8 cellular contexts compared by ENCODE assay signal in genomic region chr7:151082151-151083070, GRCh38. TPM values are rescaled to one million over a fixed set of nuclear protein-coding genes. Genes with fewer than 3 reads are reported as not detected.
DNase-seq lines count a peak whose midpoint lies in the region; ATAC-seq and TF ChIP-seq lines count a peak whose summit lies in the region.

No MANE protein-coding gene starts in this region.

- intact Hi-C loops in sigmoid colon (cut with DNase I), result no loop called here

- no peak for DNase-seq in GM23248
- no peak for DNase-seq in T-cell
- DNase-seq in sigmoid colon, result no peak
- DNase-seq in GM10248 (ENCODE audit: extremely low spot score), result no peak
- DNase-seq in NCI-H1105 treated with DMSO at 0.1 percent for 48 hours (lab: John Stamatoyannopoulos, UW), result no peak

- peaks cover 50% of the 10 kb centered on the region for H3K79me2 ChIP-seq in GM23248 (ENCODE audit: insufficient read depth)

- peak overlapping the region; percentile 88 to 89 for H3K27ac Mint-ChIP-seq in T-cell

- H3K9me3 ChIP-seq in GM23248 (ENCODE audit: low read depth), result no peaks in the 10 kb centered on the region
- no peaks in the 10 kb centered on the region for H3K9me3 ChIP-seq in gastroesophageal sphincter
- H3K9me3 ChIP-seq in sigmoid colon, result no peaks in the 10 kb centered on the region

- peak overlapping the region; percentile 96 for H3K9ac ChIP-seq in GM23248

- peak overlapping the region; percentile 85 to 89 (median 88) for H3K4me3 Mint-ChIP-seq in T-cell

- POLR2A ChIA-PET in T-cell (lab: Charles Lee), result no interaction called here
- POLR2A ChIA-PET in GM10248 (lab: Yijun Ruan, JAX), result no interaction called here

- no peaks in the 10 kb centered on the region for H3K9me2 ChIP-seq in GM23248 (ENCODE audit: insufficient read depth)

- no peaks in the 10 kb centered on the region for H3K9me3 Mint-ChIP-seq in T-cell

- CTCF ChIA-PET in T-cell (lab: Charles Lee) (interaction anchor here in 1 of 2 donors (1.0 kb wide), 1 partner anchor 54 kb away, joined by 4 read pairs; the partner anchor contains the start of gene ABCB8), GM10248 (lab: Yijun Ruan, JAX) (interaction anchor here (1.9 kb wide), 1 partner anchor 28 kb away, joined by 4 read pairs; no protein-coding TSS in a partner anchor)

- TF ChIP-seq POLR2A in gastroesophageal sphincter (IDR thresholded peaks at IDR 0.05) (no peak), sigmoid colon (IDR thresholded peaks at IDR 0.05) (no peak)

- peaks cover 38 to 51% (median 43%) of the 10 kb centered on the region in 3 donors for H3K4me1 Mint-ChIP-seq in T-cell

- H3K27ac ChIP-seq in GM23248 (peak overlapping the region; percentile 89), gastroesophageal sphincter (peak overlapping the region; percentile 79 to 98 (median 96)), sigmoid colon (peak overlapping the region; percentile 92 to 98 (median 96))

- peaks cover 24% of the 10 kb centered on the region for H3F3A ChIP-seq in GM23248 (ENCODE audit: insufficient read depth)

- H3K27me3 Mint-ChIP-seq in T-cell, result peaks cover 4 to 7% of the 10 kb centered on the region in 2 donors

- H3K4me1 ChIP-seq in GM23248 (ENCODE audit: insufficient read depth) (peaks cover 17% of the 10 kb centered on the region), gastroesophageal sphincter (peaks cover 8 to 79% (median 41%) of the 10 kb centered on the region in 3 donors), sigmoid colon (peaks cover 0 to 67% (median 62%) of the 10 kb centered on the region in 4 donors)

- H3K27me3 ChIP-seq in GM23248 (replicated peaks; ENCODE audit: insufficient read depth) (no peaks in the 10 kb centered on the region), gastroesophageal sphincter (no peaks in the 10 kb centered on the region), sigmoid colon (no peaks in the 10 kb centered on the region)

- H3K36me3 ChIP-seq in GM23248 (ENCODE audit: low read depth) (no peaks in the 10 kb centered on the region), gastroesophageal sphincter (peaks cover 0 to 4% of the 10 kb centered on the region in 2 donors), sigmoid colon (peaks cover 0 to 4% (median 0%) of the 10 kb centered on the region in 4 donors)

- WGBS in GM23248 (ENCODE audit: low coverage in 1 of 2, low lambda C conversion rate in 2 of 2, missing lambda C conversion rate in 2 of 2), 2 experiments, result 38% methylated on average over 36 to 41 of the region's 42 CpGs
- 8 to 44% methylated on average over 2 to 21 of the region's 42 CpGs for WGBS in gastroesophageal sphincter (ENCODE audit: low coverage in 1 of 2), 2 donors
- 42 to 60% methylated on average over 42 of the region's 42 CpGs for WGBS in sigmoid colon, 2 donors

- H3K4me2 ChIP-seq in GM23248 (ENCODE audit: unreplicated experiment), result peak overlapping the region; percentile 87

- H2AFZ ChIP-seq in GM23248, result peak overlapping the region; percentile 84

- H4K20me1 ChIP-seq in GM23248 (ENCODE audit: insufficient read depth), result no peaks in the 10 kb centered on the region

- H3K4me3 ChIP-seq in GM23248 (peak overlapping the region; percentile 91), gastroesophageal sphincter (peak overlapping the region; percentile 81 to 98), sigmoid colon (peak overlapping the region; percentile 51 to 94 (median 88))

- TF ChIP-seq CTCF in gastroesophageal sphincter (IDR thresholded peaks at IDR 0.05) (no peak), sigmoid colon (IDR thresholded peaks at IDR 0.05) (no peak), GM10248 (IDR thresholded peaks at IDR 0.05; ENCODE audit: control extremely low read depth, extremely low read depth, low read depth, missing control alignments) (no peak)

- TF ChIP-seq EP300 in gastroesophageal sphincter (IDR thresholded peaks at IDR 0.05), result no peak
- no peak for TF ChIP-seq EP300 in sigmoid colon (IDR thresholded peaks at IDR 0.05)

- in situ Hi-C loops in GM23248 (cut with MboI), result no loop called here

- no peaks in the 10 kb centered on the region for H3K36me3 Mint-ChIP-seq in T-cell

- ATAC-seq in T-cell (replicated peaks in 1 of 4) (no peak), gastroesophageal sphincter (no peak), HG02642 (IDR thresholded peaks at IDR 0.05; ENCODE audit: poor library complexity, unreplicated experiment) (no peak), GM18498 (IDR thresholded peaks at IDR 0.05; ENCODE audit: unreplicated experiment) (no peak)

RNA-seq across cellular contexts. Expression of gene TMUB1, which starts 0.9 kb away (rescaled TPM):
- total RNA-seq in GM23248 (2014; rRNA removed; shearing (Covaris generic)), result 33.6 and 43.3 TPM in 2 replicates
- polyA plus RNA-seq in GM23248 (2016; fragmentation: Nextera tagmentation; extraction: Ambion mirVana) (19.9 and 20.4 TPM in 2 replicates), sigmoid colon (10 to 100 TPM; 45.0 to 74.6 (median 47.4) TPM)
- total RNA-seq in T-cell (10 to 100 TPM; 44.0 to 67.0 (median 56.5) TPM), gastroesophageal sphincter (10 to 100 TPM; 38.4 to 57.2 (median 44.7) TPM), sigmoid colon (10 to 100 TPM; 33.4 to 48.9 (median 41.9) TPM)

RNA-seq across cellular contexts. Expression of gene FASTK, which starts 1.8 kb away (rescaled TPM):
- 141 and 145 TPM in 2 replicates for total RNA-seq in GM23248 (2014; rRNA removed; shearing (Covaris generic))
- polyA plus RNA-seq in GM23248 (2016; fragmentation: Nextera tagmentation; extraction: Ambion mirVana) (109 and 111 TPM in 2 replicates), sigmoid colon (100 to 1,000 TPM in 1 of 3 donors, 10 to 100 TPM in 2; 61.3 to 124 (median 65.0) TPM)
- total RNA-seq in T-cell (100 to 1,000 TPM in 4 of 5 donors, 10 to 100 TPM in 1; 98.8 to 157 (median 151) TPM), gastroesophageal sphincter (10 to 100 TPM; 51.3 to 82.2 (median 60.8) TPM), sigmoid colon (10 to 100 TPM; 61.5 to 80.0 (median 69.9) TPM)

RNA-seq across cellular contexts. Expression of gene AGAP3, which starts 3.9 kb away (rescaled TPM):
- total RNA-seq in GM23248 (2014; rRNA removed; shearing (Covaris generic)), result 37.8 and 43.3 TPM in 2 replicates
- polyA plus RNA-seq in GM23248 (2016; fragmentation: Nextera tagmentation; extraction: Ambion mirVana) (10.3 and 10.5 TPM in 2 replicates), sigmoid colon (10 to 100 TPM; 27.7 to 42.3 (median 33.6) TPM)
- total RNA-seq in T-cell (10 to 100 TPM; 28.2 to 67.3 (median 50.9) TPM), gastroesophageal sphincter (10 to 100 TPM; 36.3 to 68.2 (median 55.7) TPM), sigmoid colon (10 to 100 TPM; 34.2 to 89.7 (median 40.9) TPM)

RNA-seq across cellular contexts. Expression of gene SLC4A2, which starts 23.0 kb away (rescaled TPM):
- 80.3 and 94.6 TPM in 2 replicates for total RNA-seq in GM23248 (2014; rRNA removed; shearing (Covaris generic))
- polyA plus RNA-seq in GM23248 (2016; fragmentation: Nextera tagmentation; extraction: Ambion mirVana) (59.4 and 61.2 TPM in 2 replicates), sigmoid colon (100 to 1,000 TPM in 1 of 3 donors, 10 to 100 TPM in 2; 12.3 to 114 (median 23.4) TPM)
- total RNA-seq in T-cell (10 to 100 TPM; 52.0 to 91.5 (median 74.4) TPM), gastroesophageal sphincter (100 to 1,000 TPM in 2 of 4 donors, 10 to 100 TPM in 2; 77.8 to 152 (median 95.7) TPM), sigmoid colon (100 to 1,000 TPM in 1 of 4 donors, 10 to 100 TPM in 3; 56.9 to 124 (median 91.7) TPM)

RNA-seq across cellular contexts. Expression of gene CDK5, which starts 24.7 kb away (rescaled TPM):
- total RNA-seq in GM23248 (2014; rRNA removed; shearing (Covaris generic)), result 16.2 and 27.7 TPM in 2 replicates
- polyA plus RNA-seq in GM23248 (2016; fragmentation: Nextera tagmentation; extraction: Ambion mirVana), result 27.6 and 28.3 TPM in 2 replicates
- 1 to 10 TPM; 5.3 to 8.4 (median 6.5) TPM for total RNA-seq in T-cell
- total RNA-seq in gastroesophageal sphincter, result 1 to 10 TPM; 3.4 to 8.8 (median 6.4) TPM
- 1 to 10 TPM; 6.9 to 8.3 (median 7.7) TPM for total RNA-seq in sigmoid colon
- polyA plus RNA-seq in sigmoid colon, result 10 to 100 TPM in 1 of 3 donors, 1 to 10 TPM in 2; 6.0 to 10.6 (median 9.8) TPM
